In the genomic region with DNA sequence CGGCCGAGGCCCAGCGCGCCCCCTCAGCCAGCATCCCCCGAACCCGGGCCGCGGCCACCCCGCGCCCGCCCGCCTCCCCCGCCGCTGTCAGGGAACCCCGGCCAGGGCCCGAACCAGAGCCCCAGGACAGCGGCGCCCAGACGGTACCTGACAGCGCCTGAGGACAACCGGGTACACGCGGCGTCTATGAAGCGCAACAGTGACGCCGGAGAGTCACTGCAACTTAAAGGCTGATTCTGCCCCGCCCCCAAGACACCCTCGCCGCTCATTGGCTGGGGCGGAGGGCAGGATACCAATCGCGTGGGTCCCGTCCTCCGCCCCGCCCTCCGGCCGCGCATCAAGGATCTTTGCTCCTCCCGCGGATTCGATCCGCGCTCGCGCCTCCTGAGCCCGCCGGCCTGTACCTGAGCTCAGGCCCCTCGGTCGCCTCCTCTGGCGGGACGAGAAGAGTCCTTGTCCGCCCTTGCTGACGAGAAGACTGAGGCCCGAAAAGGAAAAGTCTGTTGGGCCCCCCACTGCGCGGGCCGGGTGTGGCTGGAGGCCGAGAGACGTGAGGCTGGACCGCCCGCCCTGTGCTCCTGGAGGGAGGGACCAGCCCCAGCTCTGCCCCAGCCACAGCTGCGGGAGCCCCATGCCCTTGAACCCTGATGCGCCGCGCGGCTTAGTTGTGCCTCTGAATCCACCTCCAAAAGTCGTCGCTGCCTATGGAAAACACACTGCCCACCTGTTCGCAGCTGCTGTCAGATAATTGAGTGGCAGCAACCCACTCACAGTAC, we compare ENCODE assay signal across 1 cellular context.
TF ChIP-seq lines count a peak whose summit lies in the region.

A gene (minus strand): TSS at position 198 of the 776 bp plus-strand sequence. CDS start 6,752 bp downstream, outside the sequence.

TF ChIP-seq in HepG2, 621 proteins besides CTCF, POLR2A, EP300 and RAD21 (continued from another document and continues in another):
- TF ChIP-seq, protein P1, sequence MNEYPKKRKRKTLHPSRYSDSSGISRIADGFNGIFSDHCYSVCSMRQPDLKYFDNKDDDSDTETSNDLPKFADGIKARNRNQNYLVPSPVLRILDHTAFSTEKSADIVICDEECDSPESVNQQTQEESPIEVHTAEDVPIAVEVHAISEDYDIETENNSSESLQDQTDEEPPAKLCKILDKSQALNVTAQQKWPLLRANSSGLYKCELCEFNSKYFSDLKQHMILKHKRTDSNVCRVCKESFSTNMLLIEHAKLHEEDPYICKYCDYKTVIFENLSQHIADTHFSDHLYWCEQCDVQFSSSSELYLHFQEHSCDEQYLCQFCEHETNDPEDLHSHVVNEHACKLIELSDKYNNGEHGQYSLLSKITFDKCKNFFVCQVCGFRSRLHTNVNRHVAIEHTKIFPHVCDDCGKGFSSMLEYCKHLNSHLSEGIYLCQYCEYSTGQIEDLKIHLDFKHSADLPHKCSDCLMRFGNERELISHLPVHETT (CRISPR knock-in tag; conservative IDR thresholded peaks at IDR 0.05): no peak
- TF ChIP-seq ZNF660 (CRISPR knock-in tag; IDR thresholded peaks at IDR 0.05; ENCODE audit: borderline replicate concordance, low read depth) (no peak), PHF5A (CRISPR knock-in tag; IDR thresholded peaks at IDR 0.05; ENCODE audit: low read depth, unreplicated experiment) (peak; percentile 71), SRSF9 (IDR thresholded peaks at IDR 0.05; ENCODE audit: borderline replicate concordance, insufficient read depth, low read depth, low read length, poor library complexity, severe bottlenecking) (no peak), PHF8 (CRISPR knock-in tag; IDR thresholded peaks at IDR 0.05) (peak; percentile 55), TRIM24 (CRISPR knock-in tag; IDR thresholded peaks at IDR 0.05) (no peak), U2AF2 (IDR thresholded peaks at IDR 0.05; ENCODE audit: low read depth, low read length) (no peak), ZNF451 (CRISPR knock-in tag; IDR thresholded peaks at IDR 0.05) (no peak), MXD4 (CRISPR knock-in tag; IDR thresholded peaks at IDR 0.05) (peak; percentile 77), ZNF790 (CRISPR knock-in tag; IDR thresholded peaks at IDR 0.05; ENCODE audit: borderline replicate concordance) (no peak), BRCA1 (CRISPR knock-in tag; IDR thresholded peaks at IDR 0.05) (peak; percentile 38; the same call in 1 of the 2 replicates), ZNF577 (CRISPR knock-in tag; IDR thresholded peaks at IDR 0.05; ENCODE audit: borderline replicate concordance, low read depth) (no peak), ZNF180 (CRISPR knock-in tag; IDR thresholded peaks at IDR 0.05; ENCODE audit: borderline replicate concordance, low read depth) (no peak), ZNF552 (CRISPR knock-in tag; IDR thresholded peaks at IDR 0.05; ENCODE audit: borderline replicate concordance) (no peak), GZF1 (CRISPR knock-in tag; IDR thresholded peaks at IDR 0.05) (no peak), ZMYM2 (CRISPR knock-in tag; IDR thresholded peaks at IDR 0.05) (peak; percentile 57; the same call in 1 of the 2 replicates), ZNF776 (CRISPR knock-in tag; IDR thresholded peaks at IDR 0.05) (0 out of 2 replicates have a peak, but pooled peaks have one; percentile 60), ZNF24 (IDR thresholded peaks at IDR 0.05) (no peak), TAF1 (CRISPR knock-in tag; IDR thresholded peaks at IDR 0.05) (peak; percentile 81; the same call in 1 of the 2 replicates), MXI1 (IDR thresholded peaks at IDR 0.05; ENCODE audit: borderline replicate concordance, low read depth, low read length) (peak; percentile 77; the same call in 2 of the 3 replicates), MBD4 (IDR thresholded peaks at IDR 0.05; ENCODE audit: borderline replicate concordance, low read length) (no peak), ZNF138 (CRISPR knock-in tag; IDR thresholded peaks at IDR 0.05; ENCODE audit: low read depth) (no peak), ZNF616 (CRISPR knock-in tag; IDR thresholded peaks at IDR 0.05; ENCODE audit: low read depth) (no peak), HMGA1 (CRISPR knock-in tag; conservative IDR thresholded peaks at IDR 0.05) (no peak), HOXA5 (CRISPR knock-in tag; IDR thresholded peaks at IDR 0.05) (no peak; the same call in 1 of the 2 replicates), ZFX (CRISPR knock-in tag; IDR thresholded peaks at IDR 0.05; ENCODE audit: low read depth) (peak; percentile 75), ARNTL (CRISPR knock-in tag; IDR thresholded peaks at IDR 0.05) (no peak), ZNF468 (CRISPR knock-in tag; IDR thresholded peaks at IDR 0.05) (no peak), ZNF775 (CRISPR knock-in tag; IDR thresholded peaks at IDR 0.05; ENCODE audit: borderline replicate concordance) (no peak), ZNF713 (CRISPR knock-in tag; IDR thresholded peaks at IDR 0.05) (no peak), MTF2 (CRISPR knock-in tag; IDR thresholded peaks at IDR 0.05; ENCODE audit: borderline replicate concordance) (0 out of 2 replicates have a peak, but pooled peaks have one; percentile 34), IRF2 (CRISPR knock-in tag; IDR thresholded peaks at IDR 0.05) (peak; percentile 51; the same call in 1 of the 2 replicates), U2AF1 (optimal IDR thresholded peaks at IDR 0.05; ENCODE audit: low read depth, low read length) (no peak), GATA4 (IDR thresholded peaks at IDR 0.05; ENCODE audit: borderline replicate concordance, low read depth) (peak; percentile 78), NFIB (CRISPR knock-in tag; IDR thresholded peaks at IDR 0.05; ENCODE audit: borderline replicate concordance) (no peak), KMT2B (CRISPR knock-in tag; IDR thresholded peaks at IDR 0.05) (peak; percentile 53; the same call in 1 of the 2 replicates), ZKSCAN1 (IDR thresholded peaks at IDR 0.05; ENCODE audit: low read length) (no peak), SALL1 (CRISPR knock-in tag; IDR thresholded peaks at IDR 0.05) (peak; percentile 75), PLRG1 (conservative IDR thresholded peaks at IDR 0.05) (no peak), ZFYVE20 (CRISPR knock-in tag; IDR thresholded peaks at IDR 0.05; ENCODE audit: borderline replicate concordance, low read depth) (no peak), NR2F6 (IDR thresholded peaks at IDR 0.05) (peak; percentile 50; the same call in 1 of the 2 replicates), NR2F6 (CRISPR knock-in tag; IDR thresholded peaks at IDR 0.05) (peak; percentile 50), SPEN (CRISPR knock-in tag; IDR thresholded peaks at IDR 0.05; ENCODE audit: low read depth) (no peak)
- TF ChIP-seq, protein P2, sequence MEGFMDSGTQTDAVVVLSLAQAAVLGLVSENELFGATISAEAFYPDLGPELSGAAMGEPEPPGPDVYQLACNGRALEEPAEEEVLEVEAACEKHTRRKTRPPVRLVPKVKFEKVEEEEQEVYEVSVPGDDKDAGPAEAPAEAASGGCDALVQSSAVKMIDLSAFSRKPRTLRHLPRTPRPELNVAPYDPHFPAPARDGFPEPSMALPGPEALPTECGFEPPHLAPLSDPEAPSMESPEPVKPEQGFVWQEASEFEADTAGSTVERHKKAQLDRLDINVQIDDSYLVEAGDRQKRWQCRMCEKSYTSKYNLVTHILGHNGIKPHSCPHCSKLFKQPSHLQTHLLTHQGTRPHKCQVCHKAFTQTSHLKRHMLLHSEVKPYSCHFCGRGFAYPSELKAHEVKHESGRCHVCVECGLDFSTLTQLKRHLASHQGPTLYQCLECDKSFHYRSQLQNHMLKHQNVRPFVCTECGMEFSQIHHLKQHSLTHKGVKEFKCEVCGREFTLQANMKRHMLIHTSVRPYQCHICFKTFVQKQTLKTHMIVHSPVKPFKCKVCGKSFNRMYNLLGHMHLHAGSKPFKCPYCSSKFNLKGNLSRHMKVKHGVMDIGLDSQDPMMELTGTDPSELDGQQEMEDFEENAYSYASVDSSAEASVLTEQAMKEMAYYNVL (CRISPR knock-in tag; IDR thresholded peaks at IDR 0.05; ENCODE audit: borderline replicate concordance): no peak
- TF ChIP-seq, protein P3, sequence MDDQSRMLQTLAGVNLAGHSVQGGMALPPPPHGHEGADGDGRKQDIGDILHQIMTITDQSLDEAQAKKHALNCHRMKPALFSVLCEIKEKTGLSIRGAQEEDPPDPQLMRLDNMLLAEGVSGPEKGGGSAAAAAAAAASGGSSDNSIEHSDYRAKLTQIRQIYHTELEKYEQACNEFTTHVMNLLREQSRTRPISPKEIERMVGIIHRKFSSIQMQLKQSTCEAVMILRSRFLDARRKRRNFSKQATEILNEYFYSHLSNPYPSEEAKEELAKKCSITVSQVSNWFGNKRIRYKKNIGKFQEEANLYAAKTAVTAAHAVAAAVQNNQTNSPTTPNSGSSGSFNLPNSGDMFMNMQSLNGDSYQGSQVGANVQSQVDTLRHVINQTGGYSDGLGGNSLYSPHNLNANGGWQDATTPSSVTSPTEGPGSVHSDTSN (CRISPR knock-in tag; IDR thresholded peaks at IDR 0.05; ENCODE audit: borderline replicate concordance): no peak
- TF ChIP-seq, protein P4, sequence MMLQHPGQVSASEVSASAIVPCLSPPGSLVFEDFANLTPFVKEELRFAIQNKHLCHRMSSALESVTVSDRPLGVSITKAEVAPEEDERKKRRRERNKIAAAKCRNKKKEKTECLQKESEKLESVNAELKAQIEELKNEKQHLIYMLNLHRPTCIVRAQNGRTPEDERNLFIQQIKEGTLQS (CRISPR knock-in tag; IDR thresholded peaks at IDR 0.05): no peak
- TF ChIP-seq, protein P5, sequence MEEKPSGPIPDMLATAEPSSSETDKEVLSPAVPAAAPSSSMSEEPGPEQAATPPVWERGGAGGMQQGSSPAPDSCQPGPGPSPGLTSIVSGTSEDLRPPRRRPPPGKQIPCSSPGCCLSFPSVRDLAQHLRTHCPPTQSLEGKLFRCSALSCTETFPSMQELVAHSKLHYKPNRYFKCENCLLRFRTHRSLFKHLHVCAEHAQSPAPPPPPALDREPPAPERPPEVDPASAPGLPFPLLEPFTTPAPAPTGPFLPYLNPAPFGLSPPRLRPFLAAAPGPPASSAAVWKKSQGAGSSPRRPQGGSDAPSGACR (CRISPR knock-in tag; IDR thresholded peaks at IDR 0.05): peak; percentile 53; the same call in 1 of the 2 replicates
- TF ChIP-seq, protein P6, sequence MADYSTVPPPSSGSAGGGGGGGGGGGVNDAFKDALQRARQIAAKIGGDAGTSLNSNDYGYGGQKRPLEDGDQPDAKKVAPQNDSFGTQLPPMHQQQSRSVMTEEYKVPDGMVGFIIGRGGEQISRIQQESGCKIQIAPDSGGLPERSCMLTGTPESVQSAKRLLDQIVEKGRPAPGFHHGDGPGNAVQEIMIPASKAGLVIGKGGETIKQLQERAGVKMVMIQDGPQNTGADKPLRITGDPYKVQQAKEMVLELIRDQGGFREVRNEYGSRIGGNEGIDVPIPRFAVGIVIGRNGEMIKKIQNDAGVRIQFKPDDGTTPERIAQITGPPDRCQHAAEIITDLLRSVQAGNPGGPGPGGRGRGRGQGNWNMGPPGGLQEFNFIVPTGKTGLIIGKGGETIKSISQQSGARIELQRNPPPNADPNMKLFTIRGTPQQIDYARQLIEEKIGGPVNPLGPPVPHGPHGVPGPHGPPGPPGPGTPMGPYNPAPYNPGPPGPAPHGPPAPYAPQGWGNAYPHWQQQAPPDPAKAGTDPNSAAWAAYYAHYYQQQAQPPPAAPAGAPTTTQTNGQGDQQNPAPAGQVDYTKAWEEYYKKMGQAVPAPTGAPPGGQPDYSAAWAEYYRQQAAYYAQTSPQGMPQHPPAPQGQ (CRISPR knock-in tag; IDR thresholded peaks at IDR 0.05; ENCODE audit: borderline replicate concordance): no peak
- TF ChIP-seq, protein P7, sequence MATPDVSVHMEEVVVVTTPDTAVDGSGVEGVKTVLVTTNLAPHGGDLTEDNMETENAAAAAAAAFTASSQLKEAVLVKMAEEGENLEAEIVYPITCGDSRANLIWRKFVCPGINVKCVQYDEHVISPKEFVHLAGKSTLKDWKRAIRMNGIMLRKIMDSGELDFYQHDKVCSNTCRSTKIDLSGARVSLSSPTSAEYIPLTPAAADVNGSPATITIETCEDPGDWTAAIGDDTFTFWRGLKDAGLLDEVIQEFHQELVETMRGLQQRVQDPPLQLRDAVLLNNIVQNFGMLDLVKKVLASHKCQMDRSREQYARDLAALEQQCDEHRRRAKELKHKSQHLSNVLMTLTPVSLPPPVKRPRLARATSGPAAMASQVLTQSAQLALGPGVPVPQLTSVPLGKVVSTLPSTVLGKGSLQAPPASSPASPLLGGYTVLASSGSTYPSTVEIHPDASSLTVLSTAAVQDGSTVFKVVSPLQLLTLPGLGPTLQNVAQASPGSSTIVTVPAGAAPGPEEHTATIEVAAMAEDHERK (CRISPR knock-in tag; IDR thresholded peaks at IDR 0.05; ENCODE audit: low read depth): no peak
- TF ChIP-seq, protein P8, sequence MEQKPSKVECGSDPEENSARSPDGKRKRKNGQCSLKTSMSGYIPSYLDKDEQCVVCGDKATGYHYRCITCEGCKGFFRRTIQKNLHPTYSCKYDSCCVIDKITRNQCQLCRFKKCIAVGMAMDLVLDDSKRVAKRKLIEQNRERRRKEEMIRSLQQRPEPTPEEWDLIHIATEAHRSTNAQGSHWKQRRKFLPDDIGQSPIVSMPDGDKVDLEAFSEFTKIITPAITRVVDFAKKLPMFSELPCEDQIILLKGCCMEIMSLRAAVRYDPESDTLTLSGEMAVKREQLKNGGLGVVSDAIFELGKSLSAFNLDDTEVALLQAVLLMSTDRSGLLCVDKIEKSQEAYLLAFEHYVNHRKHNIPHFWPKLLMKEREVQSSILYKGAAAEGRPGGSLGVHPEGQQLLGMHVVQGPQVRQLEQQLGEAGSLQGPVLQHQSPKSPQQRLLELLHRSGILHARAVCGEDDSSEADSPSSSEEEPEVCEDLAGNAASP (CRISPR knock-in tag; IDR thresholded peaks at IDR 0.05; ENCODE audit: borderline replicate concordance): peak; percentile 74
- TF ChIP-seq, protein P9, sequence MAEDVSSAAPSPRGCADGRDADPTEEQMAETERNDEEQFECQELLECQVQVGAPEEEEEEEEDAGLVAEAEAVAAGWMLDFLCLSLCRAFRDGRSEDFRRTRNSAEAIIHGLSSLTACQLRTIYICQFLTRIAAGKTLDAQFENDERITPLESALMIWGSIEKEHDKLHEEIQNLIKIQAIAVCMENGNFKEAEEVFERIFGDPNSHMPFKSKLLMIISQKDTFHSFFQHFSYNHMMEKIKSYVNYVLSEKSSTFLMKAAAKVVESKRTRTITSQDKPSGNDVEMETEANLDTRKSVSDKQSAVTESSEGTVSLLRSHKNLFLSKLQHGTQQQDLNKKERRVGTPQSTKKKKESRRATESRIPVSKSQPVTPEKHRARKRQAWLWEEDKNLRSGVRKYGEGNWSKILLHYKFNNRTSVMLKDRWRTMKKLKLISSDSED (CRISPR knock-in tag; IDR thresholded peaks at IDR 0.05): no peak
- TF ChIP-seq, protein P10, sequence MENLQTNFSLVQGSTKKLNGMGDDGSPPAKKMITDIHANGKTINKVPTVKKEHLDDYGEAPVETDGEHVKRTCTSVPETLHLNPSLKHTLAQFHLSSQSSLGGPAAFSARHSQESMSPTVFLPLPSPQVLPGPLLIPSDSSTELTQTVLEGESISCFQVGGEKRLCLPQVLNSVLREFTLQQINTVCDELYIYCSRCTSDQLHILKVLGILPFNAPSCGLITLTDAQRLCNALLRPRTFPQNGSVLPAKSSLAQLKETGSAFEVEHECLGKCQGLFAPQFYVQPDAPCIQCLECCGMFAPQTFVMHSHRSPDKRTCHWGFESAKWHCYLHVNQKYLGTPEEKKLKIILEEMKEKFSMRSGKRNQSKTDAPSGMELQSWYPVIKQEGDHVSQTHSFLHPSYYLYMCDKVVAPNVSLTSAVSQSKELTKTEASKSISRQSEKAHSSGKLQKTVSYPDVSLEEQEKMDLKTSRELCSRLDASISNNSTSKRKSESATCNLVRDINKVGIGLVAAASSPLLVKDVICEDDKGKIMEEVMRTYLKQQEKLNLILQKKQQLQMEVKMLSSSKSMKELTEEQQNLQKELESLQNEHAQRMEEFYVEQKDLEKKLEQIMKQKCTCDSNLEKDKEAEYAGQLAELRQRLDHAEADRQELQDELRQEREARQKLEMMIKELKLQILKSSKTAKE (CRISPR knock-in tag; IDR thresholded peaks at IDR 0.05; ENCODE audit: borderline replicate concordance): peak; percentile 44; the same call in 1 of the 2 replicates
